8 cellular contexts compared by ENCODE assay signal in the genomic region with DNA sequence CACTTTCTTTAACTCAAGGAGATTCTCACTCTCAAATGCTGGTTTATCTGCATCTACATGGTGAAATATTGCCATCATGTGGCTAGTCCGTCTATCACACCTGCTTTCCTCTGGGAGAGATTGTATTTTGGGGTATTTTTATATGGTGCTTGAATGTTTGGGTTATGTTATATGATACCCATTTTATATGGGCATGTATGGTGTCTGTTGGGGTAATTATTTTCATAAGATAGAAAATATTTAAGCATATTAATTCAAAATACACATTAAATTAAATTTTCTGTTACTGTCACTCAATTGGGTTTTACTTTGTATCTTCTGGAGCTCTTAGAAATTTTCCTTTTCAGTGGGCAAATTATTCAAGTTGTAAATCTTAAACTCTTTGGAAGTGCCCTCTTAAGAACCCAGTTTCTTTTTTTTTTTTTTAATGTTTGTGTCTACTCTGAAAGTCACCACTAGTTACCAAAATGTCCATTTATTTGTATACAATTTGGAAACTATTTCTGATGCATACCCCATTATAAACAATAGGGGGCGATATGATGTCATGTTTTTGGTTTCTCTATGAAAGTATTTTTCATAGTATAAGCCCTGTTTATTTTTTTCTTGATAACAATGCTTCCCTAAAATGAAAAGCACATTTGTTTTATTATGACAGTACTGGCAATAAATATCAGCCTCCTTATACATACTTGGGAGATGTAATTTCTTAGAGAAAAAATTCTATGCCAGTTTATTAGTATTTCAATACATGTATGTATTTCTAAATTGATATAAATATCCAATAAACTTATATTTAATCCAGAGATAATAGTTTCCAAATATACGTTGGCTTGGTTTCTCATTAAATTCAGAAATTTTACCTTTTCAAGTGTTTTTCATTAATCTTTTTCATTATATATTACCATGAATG. TPM values are rescaled to one million over a fixed set of nuclear protein-coding genes. Genes with fewer than 3 reads are reported as not detected.
DNase-seq lines count a peak whose midpoint lies in the region; ATAC-seq and TF ChIP-seq lines count a peak whose summit lies in the region.

No MANE protein-coding gene starts in this region.

- no peaks in the 10 kb centered on the region for H3K36me3 ChIP-seq in right atrium auricular region
- no peaks in the 10 kb centered on the region for H3K36me3 ChIP-seq in GM23338 (ENCODE audit: insufficient read depth)
- no peaks in the 10 kb centered on the region for H3K36me3 ChIP-seq in KMS-11 (ENCODE audit: insufficient read depth)
- H3K36me3 ChIP-seq in esophagus squamous epithelium = no peaks in the 10 kb centered on the region

- 18 to 22% methylated on average over 3 of the region's 3 CpGs for WGBS in esophagus squamous epithelium, 2 donors

- TF ChIP-seq POLR2A in esophagus squamous epithelium (IDR thresholded peaks at IDR 0.05) = no peak

- ATAC-seq in left ventricle myocardium superior = no peak
- ATAC-seq in GM23338 = peak; percentile 64

- H3K27ac ChIP-seq in right atrium auricular region (no peak overlapping the region), GM23338 (ENCODE audit: low read depth) (no peak overlapping the region), KMS-11 (no peak overlapping the region), RWPE1 (no peak overlapping the region), esophagus squamous epithelium (no peak overlapping the region)

- TF ChIP-seq CTCF in right atrium auricular region (IDR thresholded peaks at IDR 0.05) (peak; percentile 44 to 59), GM23338 (conservative IDR thresholded peaks at IDR 0.05; ENCODE audit: low read depth in 2 of 2) (peak; percentile 71 to 90), KMS-11 (conservative IDR thresholded peaks at IDR 0.05; ENCODE audit: low read depth, low read length) (peak; percentile 93), RWPE1 (conservative IDR thresholded peaks at IDR 0.05; ENCODE audit: low read depth) (peak; percentile 69), esophagus squamous epithelium (IDR thresholded peaks at IDR 0.05) (peak in 4 of 6 experiments; percentile 18 to 51 (median 28))

- peaks cover 3% of the 10 kb centered on the region for H3K27me3 Mint-ChIP-seq in GM23338 (ENCODE audit: insufficient read depth, low read depth, poor library complexity)

- H3K9me2 ChIP-seq in GM23338 (ENCODE audit: insufficient read depth) = no peaks in the 10 kb centered on the region

- H2AFZ ChIP-seq in GM23338 (no peak overlapping the region), KMS-11 (ENCODE audit: low read depth) (no peak overlapping the region)

- H3K4me1 ChIP-seq in right atrium auricular region = no peaks in the 10 kb centered on the region
- H3K4me1 ChIP-seq in GM23338 (ENCODE audit: insufficient read depth) = peaks cover 9% of the 10 kb centered on the region; the same call in 1 of the 2 replicates
- peaks cover 6% of the 10 kb centered on the region for H3K4me1 ChIP-seq in KMS-11 (ENCODE audit: low read depth, poor library complexity, severe bottlenecking)
- no peaks in the 10 kb centered on the region for H3K4me1 ChIP-seq in esophagus squamous epithelium

- POLR2A ChIA-PET in RWPE1 (lab: Yijun Ruan, JAX; ENCODE audit: low non-redundant PET) = no interaction called here

- no peak overlapping the region for H3K4me3 Mint-ChIP-seq in GM23338

- no peaks in the 10 kb centered on the region for H3F3A ChIP-seq in GM23338 (replicated peaks; ENCODE audit: low read depth)

- H3K9me3 ChIP-seq in right atrium auricular region (no peaks in the 10 kb centered on the region), esophagus squamous epithelium (no peaks in the 10 kb centered on the region)

- H3K27me3 ChIP-seq in right atrium auricular region = no peaks in the 10 kb centered on the region
- H3K27me3 ChIP-seq in GM23338 (ENCODE audit: insufficient read depth) = no peaks in the 10 kb centered on the region
- H3K27me3 ChIP-seq in KMS-11 (ENCODE audit: insufficient read depth, low read depth) = no peaks in the 10 kb centered on the region
- H3K27me3 ChIP-seq in esophagus squamous epithelium = no peaks in the 10 kb centered on the region

- no peaks in the 10 kb centered on the region for H3K79me2 ChIP-seq in GM23338 (replicated peaks; ENCODE audit: insufficient read depth)
- no peaks in the 10 kb centered on the region for H3K79me2 ChIP-seq in KMS-11 (ENCODE audit: insufficient read depth, low read depth)

- intact Hi-C loops in left ventricle myocardium superior (cut with micrococcal nuclease) (no loop called here), esophagus squamous epithelium (cut with DNase I) (no loop called here)

- CTCF ChIA-PET in RWPE1 (lab: Yijun Ruan, JAX) = interaction anchor here (0.5 to 1.0 kb wide), 13 partner anchors 8 to 1817 kb away, joined by 3 to 9 read pairs (median 4); no protein-coding TSS in a partner anchor

- H3K36me3 Mint-ChIP-seq in GM23338 (ENCODE audit: low read depth) = no peaks in the 10 kb centered on the region

- no peak overlapping the region for H3K4me3 ChIP-seq in right atrium auricular region
- no peak overlapping the region for H3K4me3 ChIP-seq in GM23338
- H3K4me3 ChIP-seq in KMS-11 (IDR thresholded peaks at IDR 0.05; ENCODE audit: insufficient read depth, low read depth, low read length) = no peak overlapping the region
- no peak overlapping the region for H3K4me3 ChIP-seq in esophagus squamous epithelium

- H3K9me3 Mint-ChIP-seq in GM23338 = no peaks in the 10 kb centered on the region

- peaks cover 13% of the 10 kb centered on the region for H3K4me1 Mint-ChIP-seq in GM23338

- H4K20me1 ChIP-seq in GM23338 (replicated peaks; ENCODE audit: insufficient read depth) (no peaks in the 10 kb centered on the region), KMS-11 (ENCODE audit: insufficient read depth) (no peaks in the 10 kb centered on the region)

- H3K4me2 ChIP-seq in GM23338 (no peak overlapping the region), KMS-11 (0 out of 2 replicates have a peak overlapping the region, but pooled peaks have one; percentile 3)

- no peak overlapping the region for H3K27ac Mint-ChIP-seq in GM23338

- no peak for DNase-seq in right atrium auricular region (ENCODE audit: low spot score)
- DNase-seq in left ventricle myocardium superior = no peak
- DNase-seq in GM23338 (ENCODE audit: low spot score) = peak; percentile 76
- peak; percentile 46 for DNase-seq in RWPE1 (ENCODE audit: low spot score)
- DNase-seq in esophagus squamous epithelium (lab: John Stamatoyannopoulos, UW) = no peak
- peak; percentile 34 for DNase-seq in retina
- no peak for DNase-seq in middle frontal gyrus (ENCODE audit: extremely low spot score, low spot score)

- H3K9ac ChIP-seq in KMS-11 = no peak overlapping the region

TF ChIP-seq in GM23338, 12 proteins besides CTCF, POLR2A, EP300 and RAD21 (continues in another document):
- TF ChIP-seq, protein P1, sequence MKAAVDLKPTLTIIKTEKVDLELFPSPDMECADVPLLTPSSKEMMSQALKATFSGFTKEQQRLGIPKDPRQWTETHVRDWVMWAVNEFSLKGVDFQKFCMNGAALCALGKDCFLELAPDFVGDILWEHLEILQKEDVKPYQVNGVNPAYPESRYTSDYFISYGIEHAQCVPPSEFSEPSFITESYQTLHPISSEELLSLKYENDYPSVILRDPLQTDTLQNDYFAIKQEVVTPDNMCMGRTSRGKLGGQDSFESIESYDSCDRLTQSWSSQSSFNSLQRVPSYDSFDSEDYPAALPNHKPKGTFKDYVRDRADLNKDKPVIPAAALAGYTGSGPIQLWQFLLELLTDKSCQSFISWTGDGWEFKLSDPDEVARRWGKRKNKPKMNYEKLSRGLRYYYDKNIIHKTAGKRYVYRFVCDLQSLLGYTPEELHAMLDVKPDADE (IDR thresholded peaks at IDR 0.05) = no peak
- TF ChIP-seq EZH2phosphoT487 (IDR thresholded peaks at IDR 0.05; ENCODE audit: unreplicated experiment) (no peak), CREB1 (CRISPR knock-in tag; IDR thresholded peaks at IDR 0.05; ENCODE audit: low read depth) (no peak), NANOG (IDR thresholded peaks at IDR 0.05; ENCODE audit: borderline replicate concordance) (no peak), JUNB (IDR thresholded peaks at IDR 0.05; ENCODE audit: unreplicated experiment) (no peak), ZNF331 (CRISPR knock-in tag; IDR thresholded peaks at IDR 0.05; ENCODE audit: low read depth) (no peak), STAT1 (IDR thresholded peaks at IDR 0.05; ENCODE audit: unreplicated experiment) (no peak), POLR2AphosphoS5 (IDR thresholded peaks at IDR 0.05; ENCODE audit: low read depth) (no peak)
- TF ChIP-seq, protein P2, sequence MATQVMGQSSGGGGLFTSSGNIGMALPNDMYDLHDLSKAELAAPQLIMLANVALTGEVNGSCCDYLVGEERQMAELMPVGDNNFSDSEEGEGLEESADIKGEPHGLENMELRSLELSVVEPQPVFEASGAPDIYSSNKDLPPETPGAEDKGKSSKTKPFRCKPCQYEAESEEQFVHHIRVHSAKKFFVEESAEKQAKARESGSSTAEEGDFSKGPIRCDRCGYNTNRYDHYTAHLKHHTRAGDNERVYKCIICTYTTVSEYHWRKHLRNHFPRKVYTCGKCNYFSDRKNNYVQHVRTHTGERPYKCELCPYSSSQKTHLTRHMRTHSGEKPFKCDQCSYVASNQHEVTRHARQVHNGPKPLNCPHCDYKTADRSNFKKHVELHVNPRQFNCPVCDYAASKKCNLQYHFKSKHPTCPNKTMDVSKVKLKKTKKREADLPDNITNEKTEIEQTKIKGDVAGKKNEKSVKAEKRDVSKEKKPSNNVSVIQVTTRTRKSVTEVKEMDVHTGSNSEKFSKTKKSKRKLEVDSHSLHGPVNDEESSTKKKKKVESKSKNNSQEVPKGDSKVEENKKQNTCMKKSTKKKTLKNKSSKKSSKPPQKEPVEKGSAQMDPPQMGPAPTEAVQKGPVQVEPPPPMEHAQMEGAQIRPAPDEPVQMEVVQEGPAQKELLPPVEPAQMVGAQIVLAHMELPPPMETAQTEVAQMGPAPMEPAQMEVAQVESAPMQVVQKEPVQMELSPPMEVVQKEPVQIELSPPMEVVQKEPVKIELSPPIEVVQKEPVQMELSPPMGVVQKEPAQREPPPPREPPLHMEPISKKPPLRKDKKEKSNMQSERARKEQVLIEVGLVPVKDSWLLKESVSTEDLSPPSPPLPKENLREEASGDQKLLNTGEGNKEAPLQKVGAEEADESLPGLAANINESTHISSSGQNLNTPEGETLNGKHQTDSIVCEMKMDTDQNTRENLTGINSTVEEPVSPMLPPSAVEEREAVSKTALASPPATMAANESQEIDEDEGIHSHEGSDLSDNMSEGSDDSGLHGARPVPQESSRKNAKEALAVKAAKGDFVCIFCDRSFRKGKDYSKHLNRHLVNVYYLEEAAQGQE (IDR thresholded peaks at IDR 0.05; ENCODE audit: unreplicated experiment) = no peak

RNA-seq across cellular contexts. Expression of a gene that starts 36.1 kb away (rescaled TPM):
- total RNA-seq in right atrium auricular region (not detected), left ventricle myocardium superior (not detected), esophagus squamous epithelium (not detected)
- total RNA-seq in GM23338 (2014; rRNA removed; shearing (Covaris generic)) = not detected in 2 replicates
- polyA plus RNA-seq in GM23338 (2016; fragmentation: Nextera tagmentation; extraction: Ambion mirVana) = not detected in 2 replicates

Comparison
In these comparisons a context has a peak if more than half of its experiments do, and no peak if none do; other contexts are left out.
1. DNase-seq: peak in GM23338 (single experiment), RWPE1 (single experiment) and retina (single experiment); none in right atrium auricular region (single experiment), left ventricle myocardium superior (single experiment), esophagus squamous epithelium (single experiment) and middle frontal gyrus (single experiment).
2. CTCF ChIP-seq: peak in every context shown above with its lines; median percentile 93 in KMS-11; 80 in GM23338; 69 in RWPE1; 52 in right atrium auricular region; 28 in esophagus squamous epithelium.